In the genomic region with DNA sequence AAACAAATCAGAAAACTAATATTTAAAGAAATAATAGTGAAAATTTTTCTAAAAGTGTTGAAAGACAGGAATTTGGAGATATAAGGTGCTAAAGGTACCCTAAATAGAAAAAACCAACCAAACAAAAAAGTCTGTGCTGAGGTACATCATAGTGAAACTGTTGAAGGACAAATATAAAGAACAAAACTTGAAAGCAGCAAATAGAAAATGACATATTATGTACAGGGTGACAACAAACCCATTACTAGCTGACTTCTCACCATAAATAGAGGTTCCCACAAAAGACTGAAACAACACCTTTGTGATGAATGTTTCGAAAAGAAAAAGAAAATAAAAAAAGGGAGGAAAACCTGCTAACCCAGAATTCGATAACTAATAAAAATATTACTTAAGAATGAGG, we compare ENCODE assay signal across 22 cellular contexts.
A peak's percentile ranks its signal among the peaks of the same experiment; 100 is the strongest.
DNase-seq lines count a peak whose midpoint lies in the region; ATAC-seq and TF ChIP-seq lines count a peak whose summit lies in the region.
"Had no signal": no experiment of that assay in that cellular context is flagged by ENCODE, and none has a peak within 500 bp of the region (broad histone marks: within the 10 kb centered on the region; RNA-seq: fewer than 3 reads in every experiment).

No MANE protein-coding gene starts in this region.

- no peaks in the 10 kb centered on the region for H3K27me3 ChIP-seq in IMR-90 (ENCODE audit: control insufficient read depth, insufficient read depth, low read length)
- no peaks in the 10 kb centered on the region for H3K27me3 ChIP-seq in effector memory CD4-positive, alpha-beta T cell (replicated peaks; ENCODE audit: control insufficient read depth, insufficient read depth, low read length, poor library complexity, severe bottlenecking)
- H3K27me3 ChIP-seq: body of pancreas, heart right ventricle, testis, uterus had no signal

- no peak for TF ChIP-seq POLR2A in IMR-90 (IDR thresholded peaks at IDR 0.05; ENCODE audit: low read depth, low read length)

- H3K23ac ChIP-seq in IMR-90 (ENCODE audit: low read depth, low read length) = no peak overlapping the region

- H3K4me2 ChIP-seq in IMR-90 (ENCODE audit: low read depth, low read length) = no peak overlapping the region

- CTCF ChIA-PET in IMR-90 (lab: Yijun Ruan, JAX) = no interaction called here

- H3K18ac ChIP-seq in IMR-90 (ENCODE audit: low read depth, low read length) = peak overlapping the region; percentile 49; the same call in 1 of the 2 replicates

- H3K56ac ChIP-seq in IMR-90 (ENCODE audit: extremely low read depth, insufficient read depth, low read length) = no peak overlapping the region

- intact Hi-C loops in IMR-90 (cut with micrococcal nuclease) = loop anchor here (5.0 kb wide), 1 partner anchor 37 kb away; no protein-coding TSS in a partner anchor

- H3K4me1 ChIP-seq in IMR-90 (ENCODE audit: control insufficient read depth, insufficient read depth, low read length) = peaks cover 6% of the 10 kb centered on the region; the same call in 1 of the 2 replicates
- H3K4me1 ChIP-seq in effector memory CD4-positive, alpha-beta T cell (ENCODE audit: control insufficient read depth, insufficient read depth, low read length, poor library complexity, severe bottlenecking) = no peaks in the 10 kb centered on the region
- H3K4me1 ChIP-seq: body of pancreas, heart right ventricle, testis, uterus had no signal

- peak overlapping the region; percentile 61; the same call in 1 of the 2 replicates for H4K91ac ChIP-seq in IMR-90 (ENCODE audit: insufficient read depth, low read depth, low read length)

- TF ChIP-seq CTCF in GM13977 (IDR thresholded peaks at IDR 0.05; ENCODE audit: extremely low read depth, insufficient read depth, missing control alignments) = no peak
- no peak for TF ChIP-seq CTCF in IMR-90 (conservative IDR thresholded peaks at IDR 0.05; ENCODE audit: low read depth, low read length)

- in situ Hi-C loops in GM13977 (cut with MboI; ENCODE audit: low pct_unique_long_range_greater_than_20kb, low sequenced_read_pairs, unreplicated experiment) = no loop called here
- in situ Hi-C loops in IMR-90 (cut with MboI; ENCODE audit: low sequenced_read_pairs) = no loop called here

- no peak overlapping the region for H3K9ac ChIP-seq in IMR-90 (ENCODE audit: low read depth, low read length)

- H3K4me3 ChIP-seq in IMR-90 (ENCODE audit: insufficient read depth, low read depth, low read length) = no peak overlapping the region
- H3K4me3 ChIP-seq in effector memory CD4-positive, alpha-beta T cell (ENCODE audit: insufficient read depth, low read depth, low read length, poor library complexity, severe bottlenecking) = no peak overlapping the region
- H3K4me3 ChIP-seq: body of pancreas, heart right ventricle, SK-N-MC, testis, uterus had no signal

- no peak overlapping the region for H2AK9ac ChIP-seq in IMR-90 (replicated peaks; ENCODE audit: low read depth, low read length, poor library complexity)

- no peak overlapping the region for H3K14ac ChIP-seq in IMR-90 (replicated peaks; ENCODE audit: low read depth, low read length)

- no peak overlapping the region; a peak in 1 of 4 replicates for H4K8ac ChIP-seq in IMR-90 (ENCODE audit: low read depth in 2 of 2, low read length in 2 of 2)

- H2BK20ac ChIP-seq in IMR-90 (ENCODE audit: low read depth, low read length) = no peak overlapping the region

- no peaks in the 10 kb centered on the region for H3K36me3 ChIP-seq in IMR-90 (ENCODE audit: control insufficient read depth, insufficient read depth, low read length)
- no peaks in the 10 kb centered on the region for H3K36me3 ChIP-seq in effector memory CD4-positive, alpha-beta T cell (ENCODE audit: control insufficient read depth, insufficient read depth, low read length)
- H3K36me3 ChIP-seq: heart right ventricle, uterus had no signal

- H3K4ac ChIP-seq in IMR-90 (ENCODE audit: low read depth, low read length) = peak overlapping the region; percentile 55; the same call in 1 of the 2 replicates

- no peak overlapping the region; the same call in 1 of the 2 replicates for H4K5ac ChIP-seq in IMR-90 (ENCODE audit: low read depth, low read length)

- DNase-seq in GM13977 (ENCODE audit: low spot score) (peak; percentile 4), IMR-90 (no peak), activated gamma-delta T cell (lab: John Stamatoyannopoulos, UW) (no peak), Ammon's horn (ENCODE audit: low spot score) (no peak)
- no peak for DNase-seq in effector memory CD4-positive, alpha-beta T cell
- DNase-seq: activated CD4-positive, alpha-beta T cell treated with anti-CD3 and anti-CD28 coated beads, Interleukin-2, amount 50 U/mL, for 1 hour; body of pancreas; effector CD4-positive, alpha-beta T cell; erythroblast; heart right ventricle; naive B cell; NCI-H1105; stimulated activated CD4-positive, alpha-beta T cell treated with anti-CD3 and anti-CD28 coated beads, Interleukin-2, amount 100 ng/mL, for 48 hours; stimulated activated naive CD4-positive, alpha-beta T cell; T-helper 2 cell; testis; uterus had no signal

- H4K20me1 ChIP-seq in IMR-90 (ENCODE audit: insufficient read depth, low read length) = no peaks in the 10 kb centered on the region

- no peak overlapping the region for H2BK120ac ChIP-seq in IMR-90 (ENCODE audit: low read depth, low read length)

- WGBS in IMR-90 (ENCODE audit: extremely low coverage in 2 of 2, insufficient read length in 1 of 2), 2 experiments = no CpG with 5 or more reads among the region's 2 CpGs

- BruUV-seq in IMR-90 (replicated peaks; lab: Mats Ljungman, UMichigan) = no TSS peak

- no peak overlapping the region for H2AFZ ChIP-seq in IMR-90 (replicated peaks; ENCODE audit: low read length, poor library complexity)

- ATAC-seq in GM19035 (IDR thresholded peaks at IDR 0.05; ENCODE audit: unreplicated experiment) (peak; percentile 68), HG02623 (IDR thresholded peaks at IDR 0.05; ENCODE audit: unreplicated experiment) (peak; percentile 46), IMR-90 (ENCODE audit: low read depth) (no peak), HG02973 (IDR thresholded peaks at IDR 0.05; ENCODE audit: unreplicated experiment) (no peak)
- ATAC-seq: body of pancreas, heart right ventricle had no signal

- H3K79me1 ChIP-seq in IMR-90 (ENCODE audit: low read depth in 1 of 2, low read length in 2 of 2) = no peaks in the 10 kb centered on the region

- dilution Hi-C loops in IMR-90 (cut with HindIII; ENCODE audit: low sequenced_read_pairs, unreplicated experiment) = no loop called here

- peak overlapping the region; percentile 81 for H2BK5ac ChIP-seq in IMR-90 (ENCODE audit: low read depth, low read length, poor library complexity, severe bottlenecking)

- TF ChIP-seq RAD21 in IMR-90 (IDR thresholded peaks at IDR 0.05; ENCODE audit: low read length) = no peak

- POLR2A ChIA-PET in IMR-90 (lab: Charles Lee; ENCODE audit: unreplicated experiment) = no interaction called here

- H3K27ac ChIP-seq in IMR-90 (ENCODE audit: insufficient read depth, low read length) = no peak overlapping the region
- H3K27ac ChIP-seq in effector memory CD4-positive, alpha-beta T cell (ENCODE audit: insufficient read depth, low read length, poor library complexity, severe bottlenecking) = no peak overlapping the region
- H3K27ac ChIP-seq: body of pancreas, C4-2B, heart right ventricle, SK-N-MC, testis, uterus had no signal

- H3K9me1 ChIP-seq in IMR-90 (ENCODE audit: insufficient read depth, low read length) = no peaks in the 10 kb centered on the region

- no peaks in the 10 kb centered on the region for H3K9me3 ChIP-seq in IMR-90 (ENCODE audit: control insufficient read depth, insufficient read depth, low read length)
- no peaks in the 10 kb centered on the region for H3K9me3 ChIP-seq in effector memory CD4-positive, alpha-beta T cell (ENCODE audit: control insufficient read depth, low read length)
- H3K9me3 ChIP-seq: body of pancreas, heart right ventricle, testis, uterus had no signal

- no peak overlapping the region for H2BK15ac ChIP-seq in IMR-90 (ENCODE audit: low read depth, low read length)

- H2AK5ac ChIP-seq in IMR-90 (ENCODE audit: low read depth, low read length) = no peak overlapping the region

TF ChIP-seq in IMR-90, 13 proteins besides CTCF, POLR2A, EP300 and RAD21:
- no peak for TF ChIP-seq BHLHE40 (IDR thresholded peaks at IDR 0.05; ENCODE audit: low read depth, low read length)
- TF ChIP-seq FOS (IDR thresholded peaks at IDR 0.05; ENCODE audit: low read depth, low read length) = no peak
- TF ChIP-seq, protein P1, sequence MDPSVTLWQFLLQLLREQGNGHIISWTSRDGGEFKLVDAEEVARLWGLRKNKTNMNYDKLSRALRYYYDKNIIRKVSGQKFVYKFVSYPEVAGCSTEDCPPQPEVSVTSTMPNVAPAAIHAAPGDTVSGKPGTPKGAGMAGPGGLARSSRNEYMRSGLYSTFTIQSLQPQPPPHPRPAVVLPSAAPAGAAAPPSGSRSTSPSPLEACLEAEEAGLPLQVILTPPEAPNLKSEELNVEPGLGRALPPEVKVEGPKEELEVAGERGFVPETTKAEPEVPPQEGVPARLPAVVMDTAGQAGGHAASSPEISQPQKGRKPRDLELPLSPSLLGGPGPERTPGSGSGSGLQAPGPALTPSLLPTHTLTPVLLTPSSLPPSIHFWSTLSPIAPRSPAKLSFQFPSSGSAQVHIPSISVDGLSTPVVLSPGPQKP (IDR thresholded peaks at IDR 0.05; ENCODE audit: borderline replicate concordance, low read depth, low read length) = no peak
- no peak for TF ChIP-seq SMC3 (IDR thresholded peaks at IDR 0.05; ENCODE audit: low read depth, low read length)
- TF ChIP-seq RCOR1 (IDR thresholded peaks at IDR 0.05; ENCODE audit: insufficient replicate concordance, low read length) = no peak
- no peak for TF ChIP-seq CEBPB (IDR thresholded peaks at IDR 0.05; ENCODE audit: low read depth, low read length)
- no peak for TF ChIP-seq MAFK (IDR thresholded peaks at IDR 0.05; ENCODE audit: low read depth, low read length)
- no peak for TF ChIP-seq RFX5 (IDR thresholded peaks at IDR 0.05; ENCODE audit: low read depth, low read length)
- no peak for TF ChIP-seq MAZ (IDR thresholded peaks at IDR 0.05; ENCODE audit: borderline replicate concordance, low read depth, low read length)
- no peak for TF ChIP-seq NFE2L2 (IDR thresholded peaks at IDR 0.05; ENCODE audit: low read depth, low read length)
- TF ChIP-seq CHD1 (IDR thresholded peaks at IDR 0.05; ENCODE audit: low read depth, low read length) = no peak

Comparison
In these comparisons a context has a peak if more than half of its experiments do, and no peak if none do; other contexts are left out.
1. ATAC-seq: peak in GM19035 (single experiment) and HG02623 (single experiment); none in IMR-90 (single experiment) and HG02973 (single experiment).